In the genomic region with DNA sequence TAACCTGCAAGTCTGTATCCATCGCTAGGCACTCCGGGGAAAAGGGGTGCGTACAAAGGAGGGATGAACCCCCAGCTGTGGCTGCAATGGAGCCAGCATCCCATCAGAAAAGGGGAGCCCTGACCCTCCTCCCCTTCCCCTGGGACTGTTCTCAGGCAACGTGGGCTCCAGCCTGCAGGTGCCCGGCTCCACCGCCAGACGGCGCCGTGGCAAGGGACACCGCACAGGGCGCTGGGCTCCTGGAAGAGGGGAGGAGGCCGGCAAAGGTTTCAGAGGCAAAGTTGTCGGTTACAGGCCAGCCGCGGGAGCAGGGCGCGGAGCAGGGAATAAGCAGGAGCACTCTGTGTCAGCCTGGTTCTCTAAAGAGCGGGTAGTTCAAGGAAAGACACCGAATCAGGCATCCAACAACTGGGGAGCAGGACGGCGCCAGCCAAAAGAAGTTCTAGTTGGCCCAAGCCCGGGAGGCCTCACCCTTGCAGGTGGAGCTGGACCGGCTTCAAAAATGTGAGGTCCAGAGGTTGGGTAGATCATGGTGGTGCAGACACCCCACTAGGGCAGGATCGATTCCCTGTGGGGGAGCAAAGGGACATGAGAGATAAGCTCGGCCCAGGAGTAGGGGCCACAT, we compare ENCODE assay signal across 12 cellular contexts. TPM values are rescaled to one million over a fixed set of nuclear protein-coding genes. Genes with fewer than 3 reads are reported as not detected.
DNase-seq lines count a peak whose midpoint lies in the region; ATAC-seq, FAIRE-seq and TF ChIP-seq lines count a peak whose summit lies in the region.
"Had no signal": no experiment of that assay in that cellular context is flagged by ENCODE, and none has a peak within 500 bp of the region (broad histone marks: within the 10 kb centered on the region; RNA-seq: fewer than 3 reads in every experiment).

No MANE protein-coding gene starts in this region.

- in situ Hi-C loops in gastrocnemius medialis (cut with MboI; ENCODE audit: low sequenced_read_pairs in 4 of 4): no loop called here

- H3K4me1 ChIP-seq in breast epithelium (no peaks in the 10 kb centered on the region), astrocyte (ENCODE audit: insufficient read depth, low read length) (peaks cover 4% of the 10 kb centered on the region), upper lobe of right lung (peaks cover 7% of the 10 kb centered on the region), gastrocnemius medialis (no peaks in the 10 kb centered on the region)

- H3K36me3 ChIP-seq in breast epithelium (no peaks in the 10 kb centered on the region), astrocyte (ENCODE audit: insufficient read depth, low read length) (no peaks in the 10 kb centered on the region), upper lobe of right lung (no peaks in the 10 kb centered on the region), gastrocnemius medialis (no peaks in the 10 kb centered on the region)

- CTCF ChIA-PET in MCF 10A (lab: Yijun Ruan, JAX): interaction anchor here (0.6 to 0.7 kb wide), 2 partner anchors 23 to 98 kb away, joined by 3 to 4 read pairs; no protein-coding TSS in a partner anchor

- H3K9me3 Mint-ChIP-seq in MCF 10A (ENCODE audit: unreplicated experiment) (no peaks in the 10 kb centered on the region), astrocyte (ENCODE audit: unreplicated experiment) (peaks cover 2% of the 10 kb centered on the region), immature natural killer cell (no peaks in the 10 kb centered on the region)

- POLR2A ChIA-PET in MCF 10A (lab: Yijun Ruan, JAX): no interaction called here

- H3K4me3 Mint-ChIP-seq in MCF 10A (ENCODE audit: unreplicated experiment) (no peak overlapping the region), astrocyte (ENCODE audit: unreplicated experiment) (no peak overlapping the region), immature natural killer cell (peak overlapping the region in 1 of 5 donors; percentile 81)

- H3K27me3 Mint-ChIP-seq in MCF 10A (ENCODE audit: insufficient read depth, unreplicated experiment) (no peaks in the 10 kb centered on the region), astrocyte (ENCODE audit: low read depth, unreplicated experiment) (no peaks in the 10 kb centered on the region), immature natural killer cell (ENCODE audit: low read depth in 3 of 3) (peaks cover 2 to 7% (median 3%) of the 10 kb centered on the region in 3 donors)

- H3K27me3 ChIP-seq in breast epithelium (no peaks in the 10 kb centered on the region), astrocyte (ENCODE audit: insufficient read depth, low read length) (no peaks in the 10 kb centered on the region), upper lobe of right lung (no peaks in the 10 kb centered on the region), gastrocnemius medialis (no peaks in the 10 kb centered on the region)

- TF ChIP-seq CTCF in breast epithelium (IDR thresholded peaks at IDR 0.05) (peak in 2 of 3 donors; percentile 17 to 35), MCF 10A (IDR thresholded peaks at IDR 0.05; ENCODE audit: unreplicated experiment) (no peak), astrocyte (IDR thresholded peaks at IDR 0.05; ENCODE audit: insufficient read depth, low read depth, low read length) (peak; percentile 51), upper lobe of right lung (IDR thresholded peaks at IDR 0.05) (peak; percentile 42), gastrocnemius medialis (IDR thresholded peaks at IDR 0.05 in 4 of 5, conservative IDR thresholded peaks at IDR 0.05 in 1 of 5) (no peak)

- FAIRE-seq in astrocyte (lab: Jason Lieb, UNC): no peak
- FAIRE-seq in GM12891 (lab: Jason Lieb, UNC): no peak

- peak; percentile 68 for ATAC-seq in upper lobe of right lung
- no peak for ATAC-seq in gastrocnemius medialis
- ATAC-seq in HG02885 (IDR thresholded peaks at IDR 0.05; ENCODE audit: poor library complexity, unreplicated experiment): no peak

- H3K36me3 Mint-ChIP-seq in MCF 10A (ENCODE audit: insufficient read depth, unreplicated experiment) (peaks cover 6% of the 10 kb centered on the region), astrocyte (ENCODE audit: low read depth, unreplicated experiment) (peaks cover 2% of the 10 kb centered on the region), immature natural killer cell (peaks cover 0 to 4% (median 3%) of the 10 kb centered on the region in 3 donors)

- H3K4me2 ChIP-seq in astrocyte (ENCODE audit: low read length): no peak overlapping the region
- H3K4me2 ChIP-seq: KMS-11 had no signal

- H3K27ac Mint-ChIP-seq in MCF 10A (ENCODE audit: low read depth, unreplicated experiment): no peak overlapping the region
- peak overlapping the region; percentile 47 for H3K27ac Mint-ChIP-seq in astrocyte (ENCODE audit: unreplicated experiment)
- H3K27ac Mint-ChIP-seq in immature natural killer cell: peak overlapping the region in 5 of 6 donors; percentile 96 to 100 (median 98)

- no peaks in the 10 kb centered on the region for H3K79me2 ChIP-seq in astrocyte (ENCODE audit: insufficient read depth, low read length)

- DNase-seq in breast epithelium (ENCODE audit: low spot score in 2 of 2): no peak
- no peak for DNase-seq in MCF 10A (ENCODE audit: unreplicated experiment)
- no peak for DNase-seq in astrocyte (ENCODE audit: low read depth)
- DNase-seq in immature natural killer cell: no peak
- no peak for DNase-seq in upper lobe of right lung
- no peak for DNase-seq in gastrocnemius medialis
- DNase-seq in GM12891 (ENCODE audit: insufficient read length, low spot score): no peak
- DNase-seq: activated CD4-positive, CD25-positive, alpha-beta regulatory T cell treated with anti-CD3 and anti-CD28 coated beads, Interleukin-2, amount 50 U/mL, for 72 hours; effector CD4-positive, alpha-beta T cell; occipital lobe had no signal

- H3K4me1 Mint-ChIP-seq in MCF 10A (ENCODE audit: insufficient read depth, unreplicated experiment) (peaks cover 18% of the 10 kb centered on the region), astrocyte (ENCODE audit: low read depth, unreplicated experiment) (peaks cover 18% of the 10 kb centered on the region), immature natural killer cell (peaks cover 66 to 78% of the 10 kb centered on the region in 2 donors)

- intact Hi-C loops in breast epithelium (cut with DNase I; ENCODE audit: low total_unique reads): no loop called here
- intact Hi-C loops in MCF 10A (cut with micrococcal nuclease): no loop called here
- intact Hi-C loops in upper lobe of right lung (cut with DNase I): no loop called here
- intact Hi-C loops in gastrocnemius medialis (cut with DNase I; ENCODE audit: low total_unique reads): no loop called here

- H3K4me3 ChIP-seq in breast epithelium (no peak overlapping the region), astrocyte (ENCODE audit: insufficient read depth, low read depth, low read length) (no peak overlapping the region), upper lobe of right lung (no peak overlapping the region), gastrocnemius medialis (no peak overlapping the region)

- no peaks in the 10 kb centered on the region for H4K20me1 ChIP-seq in astrocyte (ENCODE audit: insufficient read depth, low read length)

- H3K9me3 ChIP-seq in breast epithelium (no peaks in the 10 kb centered on the region), astrocyte (ENCODE audit: insufficient read depth, low read depth, low read length) (no peaks in the 10 kb centered on the region), upper lobe of right lung (no peaks in the 10 kb centered on the region), gastrocnemius medialis (no peaks in the 10 kb centered on the region)

- TF ChIP-seq POLR2A in breast epithelium (IDR thresholded peaks at IDR 0.05) (no peak), gastrocnemius medialis (IDR thresholded peaks at IDR 0.05) (no peak), GM12891 (IDR thresholded peaks at IDR 0.05; ENCODE audit: low read depth, low read length) (no peak)

- no TSS peak for BruUV-seq in MCF 10A (replicated peaks; lab: Mats Ljungman, UMichigan)

- H3K27ac ChIP-seq in breast epithelium (no peak overlapping the region), astrocyte (ENCODE audit: low read depth, low read length) (no peak overlapping the region), upper lobe of right lung (no peak overlapping the region), gastrocnemius medialis (no peak overlapping the region)
- H3K27ac ChIP-seq: KMS-11 had no signal

- H3K9ac ChIP-seq in astrocyte (ENCODE audit: low read length): no peak overlapping the region
- H3K9ac ChIP-seq: KMS-11 had no signal

- peak overlapping the region; percentile 4 for H2AFZ ChIP-seq in astrocyte (ENCODE audit: low read depth, low read length)

TF ChIP-seq in GM12891, 5 proteins besides CTCF, POLR2A, EP300 and RAD21:
- TF ChIP-seq TAF1 (IDR thresholded peaks at IDR 0.05; ENCODE audit: low read depth, low read length) (no peak), POU2F2 (IDR thresholded peaks at IDR 0.05; ENCODE audit: low read depth, low read length) (no peak), SPI1 (IDR thresholded peaks at IDR 0.05; ENCODE audit: low read depth, low read length) (no peak), PAX5 (IDR thresholded peaks at IDR 0.05; ENCODE audit: insufficient read depth, low read length, severe bottlenecking) (no peak), POLR2AphosphoS5 (IDR thresholded peaks at IDR 0.05; ENCODE audit: low read depth, low read length) (no peak)

RNA-seq across cellular contexts. Expression of gene ATP12A, which starts 53.0 kb away (rescaled TPM):
- total RNA-seq in breast epithelium: not detected
- not detected in 2 replicates for total RNA-seq in MCF 10A (2022)
- total RNA-seq in astrocyte: 0.19 TPM in 1 of 2 replicates, not detected in the other
- polyA plus RNA-seq in immature natural killer cell: not detected
- total RNA-seq in upper lobe of right lung: not detected
- not detected for total RNA-seq in gastrocnemius medialis
- not detected for polyA plus RNA-seq in GM12891 (2012; ENCODE audit: low read depth, missing spikeins)

Comparison
In these comparisons a context has a peak if more than half of its experiments do, and no peak if none do; other contexts are left out.
1. CTCF ChIP-seq: peak in breast epithelium (2 of 3), astrocyte (single experiment) and upper lobe of right lung (single experiment); none in MCF 10A (single experiment) and gastrocnemius medialis (0 of 5).